In the genomic region with DNA sequence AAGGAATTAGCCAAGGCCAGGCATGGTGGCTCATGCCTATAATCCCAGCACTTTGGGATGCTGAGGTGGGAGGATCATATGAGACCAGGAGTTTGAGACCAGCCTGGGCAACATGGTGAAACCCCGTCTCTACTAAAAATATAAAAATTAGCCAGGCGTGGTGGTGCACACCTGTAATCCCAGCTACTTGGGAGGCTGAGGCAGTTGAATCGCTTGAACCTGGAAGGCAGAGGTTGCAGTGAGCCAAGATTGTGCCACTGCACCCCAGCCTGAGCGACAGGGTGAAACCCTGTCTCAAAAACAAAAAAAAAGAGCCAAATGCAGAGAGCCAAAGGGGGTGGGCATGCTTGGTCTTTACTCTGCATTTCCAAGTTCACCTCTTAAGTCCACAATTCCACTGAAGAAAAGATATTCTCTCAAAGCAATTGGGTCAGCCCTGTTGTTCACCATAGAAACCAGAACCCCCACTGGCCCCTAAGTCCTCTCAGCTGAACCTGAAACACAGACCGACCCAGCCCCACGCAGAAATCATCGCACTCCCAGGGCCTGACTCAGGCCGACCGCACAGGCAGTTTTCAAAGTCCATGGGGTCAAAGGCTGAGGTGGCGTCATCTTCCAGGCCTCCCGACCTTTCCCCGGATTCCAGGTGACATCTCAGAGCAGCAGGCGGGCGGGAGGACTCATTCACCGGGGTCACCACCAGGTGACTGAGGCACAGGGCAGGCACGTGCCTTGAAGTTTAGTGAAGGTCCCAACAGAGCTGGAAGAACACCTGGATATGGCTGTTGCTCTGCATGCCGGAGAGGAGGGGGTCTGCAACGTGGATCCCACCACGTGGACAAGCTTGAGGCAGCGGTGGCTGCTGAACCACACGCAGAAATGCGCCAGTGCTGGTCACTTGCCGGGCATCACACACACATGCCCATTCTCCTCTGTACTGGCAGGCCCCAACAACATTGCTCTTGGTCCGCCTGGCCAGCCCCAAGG, we compare ENCODE assay signal across 17 cellular contexts. TPM values are rescaled to one million over a fixed set of nuclear protein-coding genes. Genes with fewer than 3 reads are reported as not detected.
DNase-seq lines count a peak whose midpoint lies in the region; ATAC-seq and TF ChIP-seq lines count a peak whose summit lies in the region.
"Had no signal": no experiment of that assay in that cellular context is flagged by ENCODE, and none has a peak within 500 bp of the region (broad histone marks: within the 10 kb centered on the region; RNA-seq: fewer than 3 reads in every experiment).

No MANE protein-coding gene starts in this region.

- no peak overlapping the region for H3K4me3 ChIP-seq in colonic mucosa
- H3K4me3 ChIP-seq in right lobe of liver: peak overlapping the region in 2 of 3 donors; percentile 42 to 58
- H3K4me3 ChIP-seq in spleen: no peak overlapping the region
- no peak overlapping the region for H3K4me3 ChIP-seq in breast epithelium

- peaks cover 0 to 6% of the 10 kb centered on the region in 2 donors for H3K4me1 Mint-ChIP-seq in stimulated activated naive B cell treated with anti-CD40 and anti-IgM and Interleukin-4, amounts not matched to agents 10 μg/mL and 1 μg/mL and 100 μg/mL, for 72 hours

- H3K4me3 Mint-ChIP-seq in stimulated activated naive B cell treated with anti-CD40 and anti-IgM and Interleukin-4, amounts not matched to agents 10 μg/mL and 1 μg/mL and 100 μg/mL, for 72 hours: no peak overlapping the region

- H3K27ac Mint-ChIP-seq in stimulated activated naive B cell treated with anti-CD40 and anti-IgM and Interleukin-4, amounts not matched to agents 10 μg/mL and 1 μg/mL and 100 μg/mL, for 72 hours: peak overlapping the region; percentile 20

- H3K36me3 ChIP-seq in colonic mucosa (no peaks in the 10 kb centered on the region), right lobe of liver (peaks cover 0 to 5% (median 0%) of the 10 kb centered on the region in 4 donors), spleen (peaks cover 0 to 81% (median 20%) of the 10 kb centered on the region in 6 donors), breast epithelium (no peaks in the 10 kb centered on the region)

- DNase-seq in HuH-7.5 (ENCODE audit: low spot score) (peak; percentile 94), colonic mucosa (peak; percentile 50), right lobe of liver (peak; percentile 87 to 96 (median 95)), spleen (no peak), breast epithelium (ENCODE audit: low spot score in 2 of 2) (no peak)
- DNase-seq in stimulated activated naive B cell treated with anti-CD40 and anti-IgM and Interleukin-4, amounts not matched to agents 10 μg/mL and 1 μg/mL and 100 μg/mL, for 72 hours: no peak
- DNase-seq in activated CD4-positive, CD25-positive, alpha-beta regulatory T cell treated with anti-CD3 and anti-CD28 coated beads, Interleukin-2, amount 50 U/mL, for 72 hours: no peak
- DNase-seq: AML-193, GF-D8, MM.1S, NCI-H1105, NCI-H187, NCI-H748 treated with DMSO at 0.1 percent for 48 hours, SHP77 had no signal

- H3K36me3 Mint-ChIP-seq in stimulated activated naive B cell treated with anti-CD40 and anti-IgM and Interleukin-4, amounts not matched to agents 10 μg/mL and 1 μg/mL and 100 μg/mL, for 72 hours: peaks cover 12 to 20% of the 10 kb centered on the region in 2 donors

- no peaks in the 10 kb centered on the region for H3K27me3 Mint-ChIP-seq in stimulated activated naive B cell treated with anti-CD40 and anti-IgM and Interleukin-4, amounts not matched to agents 10 μg/mL and 1 μg/mL and 100 μg/mL, for 72 hours

- no peaks in the 10 kb centered on the region for H3K9me3 Mint-ChIP-seq in stimulated activated naive B cell treated with anti-CD40 and anti-IgM and Interleukin-4, amounts not matched to agents 10 μg/mL and 1 μg/mL and 100 μg/mL, for 72 hours

- no peak overlapping the region for H3K9ac ChIP-seq in colonic mucosa (ENCODE audit: low read depth in 2 of 2, low read length in 2 of 2)

- H3K27me3 ChIP-seq in colonic mucosa (no peaks in the 10 kb centered on the region), right lobe of liver (no peaks in the 10 kb centered on the region), spleen (replicated peaks in 1 of 7) (no peaks in the 10 kb centered on the region), breast epithelium (no peaks in the 10 kb centered on the region)

- TF ChIP-seq POLR2A in right lobe of liver (IDR thresholded peaks at IDR 0.05) (peak; percentile 41), spleen (IDR thresholded peaks at IDR 0.05) (no peak), breast epithelium (IDR thresholded peaks at IDR 0.05) (no peak)

- intact Hi-C loops in colonic mucosa (cut with DNase I) (no loop called here), right lobe of liver (cut with DNase I) (no loop called here), spleen (cut with DNase I; ENCODE audit: low total_unique reads) (no loop called here), breast epithelium (cut with DNase I; ENCODE audit: low total_unique reads) (no loop called here)

- H3K9me3 ChIP-seq in colonic mucosa: no peaks in the 10 kb centered on the region
- no peaks in the 10 kb centered on the region for H3K9me3 ChIP-seq in right lobe of liver
- H3K9me3 ChIP-seq in spleen: no peaks in the 10 kb centered on the region
- H3K9me3 ChIP-seq in breast epithelium: no peaks in the 10 kb centered on the region

- ATAC-seq in right lobe of liver: peak; percentile 52 to 65 (median 57)
- no peak for ATAC-seq in stimulated activated naive B cell treated with anti-CD40 and anti-IgM and Interleukin-4, amounts not matched to agents 10 μg/mL and 1 μg/mL and 100 μg/mL, for 72 hours (replicated peaks)
- no peak for ATAC-seq in GM21528 (IDR thresholded peaks at IDR 0.05; ENCODE audit: low FRiP score, unreplicated experiment)
- ATAC-seq: Panc1 had no signal

- TF ChIP-seq CTCF in colonic mucosa (IDR thresholded peaks at IDR 0.05) (no peak), right lobe of liver (IDR thresholded peaks at IDR 0.05) (no peak), spleen (IDR thresholded peaks at IDR 0.05 in 8 of 11, conservative IDR thresholded peaks at IDR 0.05 in 3 of 11) (no peak), breast epithelium (IDR thresholded peaks at IDR 0.05) (no peak)

- H3K27ac ChIP-seq in colonic mucosa: no peak overlapping the region
- H3K27ac ChIP-seq in right lobe of liver: peak overlapping the region; percentile 85 to 98 (median 91)
- H3K27ac ChIP-seq in spleen: no peak overlapping the region
- no peak overlapping the region for H3K27ac ChIP-seq in breast epithelium
- H3K27ac ChIP-seq: HL-60 had no signal

- 49% methylated on average over 12 of the region's 24 CpGs for WGBS in right lobe of liver (ENCODE audit: insufficient coverage, low coverage, low lambda C conversion rate, missing lambda C conversion rate)
- 93 to 96% (median 95%) methylated on average over 18 to 24 of the region's 24 CpGs for WGBS in spleen, 5 donors

- H3K4me1 ChIP-seq in colonic mucosa: no peaks in the 10 kb centered on the region
- peaks cover 0 to 64% (median 31%) of the 10 kb centered on the region in 4 donors for H3K4me1 ChIP-seq in right lobe of liver
- H3K4me1 ChIP-seq in spleen: no peaks in the 10 kb centered on the region
- H3K4me1 ChIP-seq in breast epithelium: no peaks in the 10 kb centered on the region

RNA-seq across cellular contexts. Expression of gene SLC25A42, which starts 33.1 kb away (rescaled TPM):
- total RNA-seq in colonic mucosa (1 to 10 TPM; 3.7 to 7.9 TPM), right lobe of liver (10 to 100 TPM; 20.7 to 80.7 (median 69.7) TPM), spleen (10 to 100 TPM; 12.5 to 25.3 (median 16.8) TPM), breast epithelium (10 to 100 TPM in 1 of 3 donors, 1 to 10 TPM in 2; 6.4 to 12.8 (median 9.8) TPM)
- polyA plus RNA-seq in spleen: 10 to 100 TPM in 2 of 3 donors, 1 to 10 TPM in 1; 9.7 to 11.6 (median 10.6) TPM

RNA-seq across cellular contexts. Expression of gene TMEM161A, which starts 41.3 kb away (rescaled TPM):
- 10 to 100 TPM; 17.6 to 33.6 TPM for total RNA-seq in colonic mucosa
- total RNA-seq in right lobe of liver: 10 to 100 TPM; 20.2 to 29.4 (median 22.2) TPM
- total RNA-seq in spleen: 10 to 100 TPM; 15.1 to 21.9 (median 18.4) TPM
- 10 to 100 TPM; 17.0 to 31.7 (median 26.2) TPM for polyA plus RNA-seq in spleen
- 10 to 100 TPM; 13.8 to 20.3 (median 18.0) TPM for total RNA-seq in breast epithelium

Comparison
In these comparisons a context has a peak if more than half of its experiments do, and no peak if none do; other contexts are left out.
1. DNase-seq: peak in HuH-7.5 (single experiment), colonic mucosa (single experiment) and right lobe of liver (3 of 3); none in stimulated activated naive B cell treated with anti-CD40 and anti-IgM and Interleukin-4, amounts not matched to agents 10 μg/mL and 1 μg/mL and 100 μg/mL, for 72 hours (single experiment), spleen (single experiment), breast epithelium (0 of 2) and activated CD4-positive, CD25-positive, alpha-beta regulatory T cell treated with anti-CD3 and anti-CD28 coated beads, Interleukin-2, amount 50 U/mL, for 72 hours (single experiment).
2. H3K27ac ChIP-seq: peak in right lobe of liver (3 of 3); none in colonic mucosa (single experiment), spleen (0 of 8) and breast epithelium (0 of 2).
3. H3K4me3 ChIP-seq: peak in right lobe of liver (2 of 3); none in colonic mucosa (single experiment), spleen (0 of 8) and breast epithelium (0 of 3).
4. ATAC-seq: peak in right lobe of liver (4 of 4); none in stimulated activated naive B cell treated with anti-CD40 and anti-IgM and Interleukin-4, amounts not matched to agents 10 μg/mL and 1 μg/mL and 100 μg/mL, for 72 hours (0 of 2) and GM21528 (single experiment).